In the genomic region with DNA sequence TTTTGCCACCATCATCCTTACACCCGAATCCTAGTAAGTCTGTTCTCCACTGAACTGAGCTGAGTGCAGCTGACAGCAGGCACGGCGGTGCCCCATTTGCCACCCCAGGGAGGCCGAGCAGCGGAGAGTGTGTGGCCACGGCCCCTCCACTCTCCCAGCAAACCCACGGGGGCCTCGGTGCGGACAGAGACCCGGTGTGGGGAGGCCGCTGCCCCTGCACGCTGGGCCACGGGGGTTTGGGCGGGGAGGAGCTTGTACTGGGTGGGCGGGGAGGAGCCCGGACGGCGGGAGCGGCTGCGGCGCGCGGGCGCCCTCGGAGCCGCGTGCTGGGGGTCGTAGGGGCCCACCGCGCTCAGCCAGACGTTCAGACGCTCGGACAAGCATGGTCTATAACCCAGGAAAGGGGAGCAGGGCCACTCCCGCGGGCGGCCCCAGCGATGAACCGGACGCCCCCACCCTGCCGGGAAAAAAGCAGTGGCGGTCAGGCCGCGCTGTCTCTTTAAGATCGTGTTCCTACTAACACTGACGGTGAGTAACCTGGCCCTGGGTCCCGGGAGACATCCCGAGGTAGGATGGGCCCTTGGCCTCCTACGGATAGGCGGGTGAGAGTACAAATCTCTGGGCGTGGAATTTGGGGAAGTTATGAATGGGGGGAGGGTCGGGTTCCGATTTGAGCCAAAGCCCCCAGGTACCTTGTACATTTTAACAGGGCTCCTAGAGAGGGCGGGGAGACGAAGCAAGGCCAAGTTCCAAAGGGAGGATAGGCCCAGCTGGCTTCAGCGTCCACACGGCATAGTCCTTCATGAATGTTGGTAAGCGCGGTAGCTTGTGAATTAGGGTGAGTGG, we compare ENCODE assay signal across 8 cellular contexts. TPM values are rescaled to one million over a fixed set of nuclear protein-coding genes. Genes with fewer than 3 reads are reported as not detected.
A peak's percentile ranks its signal among the peaks of the same experiment; 100 is the strongest.
DNase-seq lines count a peak whose midpoint lies in the region; ATAC-seq, FAIRE-seq and TF ChIP-seq lines count a peak whose summit lies in the region.

A gene with protein sequence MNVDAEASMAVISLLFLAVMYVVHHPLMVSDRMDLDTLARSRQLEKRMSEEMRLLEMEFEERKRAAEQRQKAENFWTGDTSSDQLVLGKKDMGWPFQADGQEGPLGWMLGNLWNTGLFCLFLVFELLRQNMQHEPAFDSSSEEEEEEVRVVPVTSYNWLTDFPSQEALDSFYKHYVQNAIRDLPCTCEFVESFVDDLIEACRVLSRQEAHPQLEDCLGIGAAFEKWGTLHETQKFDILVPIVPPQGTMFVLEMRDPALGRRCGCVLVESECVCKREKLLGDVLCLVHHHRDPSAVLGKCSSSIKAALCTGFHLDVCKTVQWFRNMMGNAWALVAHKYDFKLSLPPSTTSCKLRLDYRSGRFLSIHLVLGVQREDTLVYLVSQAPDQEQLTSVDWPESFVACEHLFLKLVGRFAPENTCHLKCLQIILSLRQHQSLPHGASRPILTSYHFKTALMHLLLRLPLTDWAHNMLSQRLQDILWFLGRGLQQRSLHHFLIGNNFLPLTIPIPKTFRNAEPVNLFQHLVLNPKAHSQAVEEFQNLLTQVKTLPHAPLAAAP (plus strand): TSS at position 280 of the 846 bp plus-strand sequence. CDS start 523 bp downstream, at position 803.

- DNase-seq in AG10803 (ENCODE audit: low read depth) (no peak), upper lobe of right lung (no peak), RCC 7860 (ENCODE audit: low spot score) (no peak)
- DNase-seq in effector memory CD4-positive, alpha-beta T cell, result peak in 1 of 3 donors; percentile 17

- FAIRE-seq in RCC 7860 (lab: Jason Lieb, UNC), result no peak

- ATAC-seq in upper lobe of right lung (peak; percentile 22), HG03442 (IDR thresholded peaks at IDR 0.05; ENCODE audit: unreplicated experiment) (no peak)

- intact Hi-C loops in T-helper 2 cell treated with Interferon-gamma antibody and Interleukin-4, amounts not matched to agents 100 ng/mL and 5 ng/mL, for 36 hours (cut with micrococcal nuclease), result loop anchor here (5.0 to 10.0 kb wide), 2 partner anchors 118 to 180 kb away; a partner anchor contains a TSS
- intact Hi-C loops in upper lobe of right lung (cut with DNase I), result no loop called here

- peaks cover 35% of the 10 kb centered on the region for H3K4me1 ChIP-seq in effector memory CD4-positive, alpha-beta T cell (ENCODE audit: control insufficient read depth, insufficient read depth, low read length, poor library complexity, severe bottlenecking)
- H3K4me1 ChIP-seq in muscle layer of duodenum (ENCODE audit: control insufficient read depth in 1 of 2, insufficient read depth in 2 of 2, low read length in 2 of 2) (peaks cover 0 to 14% of the 10 kb centered on the region in 2 donors), upper lobe of right lung (no peaks in the 10 kb centered on the region)

- H3K36me3 ChIP-seq in effector memory CD4-positive, alpha-beta T cell (ENCODE audit: control insufficient read depth, insufficient read depth, low read length), result peaks cover 4% of the 10 kb centered on the region
- no peaks in the 10 kb centered on the region for H3K36me3 ChIP-seq in muscle layer of duodenum (ENCODE audit: control insufficient read depth in 1 of 2, insufficient read depth in 2 of 2, low read length in 2 of 2)
- no peaks in the 10 kb centered on the region for H3K36me3 ChIP-seq in upper lobe of right lung

- H3K27ac ChIP-seq in effector memory CD4-positive, alpha-beta T cell (ENCODE audit: insufficient read depth, low read length, poor library complexity, severe bottlenecking), result peak within 1 kb of the TSS; percentile 66
- no peak within 1 kb of the TSS for H3K27ac ChIP-seq in muscle layer of duodenum (ENCODE audit: low read length)
- H3K27ac ChIP-seq in upper lobe of right lung, result peak within 1 kb of the TSS; percentile 47

- H3K27me3 ChIP-seq in effector memory CD4-positive, alpha-beta T cell (replicated peaks; ENCODE audit: control insufficient read depth, insufficient read depth, low read length, poor library complexity, severe bottlenecking), result no peaks in the 10 kb centered on the region
- H3K27me3 ChIP-seq in muscle layer of duodenum (ENCODE audit: low read depth, low read length) (peaks cover 20% of the 10 kb centered on the region), upper lobe of right lung (peaks cover 35% of the 10 kb centered on the region)

- H3K9me3 ChIP-seq in effector memory CD4-positive, alpha-beta T cell (ENCODE audit: control insufficient read depth, low read length), result no peaks in the 10 kb centered on the region
- H3K9me3 ChIP-seq in muscle layer of duodenum (ENCODE audit: control insufficient read depth in 1 of 2, low read length in 2 of 2) (no peaks in the 10 kb centered on the region), upper lobe of right lung (no peaks in the 10 kb centered on the region)

- peak; percentile 48 for TF ChIP-seq POLR2A in GM19193 (IDR thresholded peaks at IDR 0.05; ENCODE audit: extremely low read depth, insufficient read depth, insufficient read length)

- H3K4me3 ChIP-seq in AG10803 (ENCODE audit: low read length) (peak within 1 kb of the TSS; percentile 52), muscle layer of duodenum (ENCODE audit: low read depth in 1 of 2, low read length in 2 of 2) (peak within 1 kb of the TSS; percentile 50 to 67), upper lobe of right lung (peak within 1 kb of the TSS; percentile 52)
- peak within 1 kb of the TSS; percentile 66 for H3K4me3 ChIP-seq in effector memory CD4-positive, alpha-beta T cell (ENCODE audit: insufficient read depth, low read depth, low read length, poor library complexity, severe bottlenecking)

- TF ChIP-seq CTCF in AG10803 (conservative IDR thresholded peaks at IDR 0.05; ENCODE audit: low read length) (no peak), upper lobe of right lung (IDR thresholded peaks at IDR 0.05) (no peak)

RNA-seq across cellular contexts. Expression of the gene that starts here (rescaled TPM):
- total RNA-seq in T-helper 2 cell treated with Interferon-gamma antibody and Interleukin-4, amounts not matched to agents 100 ng/mL and 5 ng/mL, for 36 hours, result 34.2 and 35.8 TPM in 2 replicates
- 1.3 TPM for total RNA-seq in upper lobe of right lung

Comparison
In these comparisons a context has a peak if more than half of its experiments do, and no peak if none do; other contexts are left out.
1. RNA of the gene that starts here (total RNA-seq): 34.2 to 35.8 TPM in T-helper 2 cell treated with Interferon-gamma antibody and Interleukin-4, amounts not matched to agents 100 ng/mL and 5 ng/mL, for 36 hours; 1.3 TPM in upper lobe of right lung (single experiment); every median in the first group is over 10 times any median in the second.
2. Peak in every context shown above with its lines, with median percentiles within 50 percentile points of each other: H3K4me3 ChIP-seq.